Comparison of ENCODE assay signal across 2 cellular contexts in genomic region chr6:48429610-48430009, GRCh38.
TF ChIP-seq lines count a peak whose summit lies in the region.

No MANE protein-coding gene starts in this region.

TF ChIP-seq in HepG2, 621 proteins besides CTCF, POLR2A, EP300 and RAD21 (continues in another document):
- TF ChIP-seq ZNF143 (CRISPR knock-in tag; IDR thresholded peaks at IDR 0.05) = no peak
- TF ChIP-seq HCFC1 (IDR thresholded peaks at IDR 0.05; ENCODE audit: low read depth, low read length) = no peak
- TF ChIP-seq ZNF598 (CRISPR knock-in tag; IDR thresholded peaks at IDR 0.05; ENCODE audit: borderline replicate concordance) = no peak
- TF ChIP-seq ZNF556 (CRISPR knock-in tag; IDR thresholded peaks at IDR 0.05; ENCODE audit: borderline replicate concordance) = no peak
- no peak for TF ChIP-seq ZNF724P (CRISPR knock-in tag; IDR thresholded peaks at IDR 0.05; ENCODE audit: borderline replicate concordance)
- no peak for TF ChIP-seq ZXDC (CRISPR knock-in tag; IDR thresholded peaks at IDR 0.05)
- TF ChIP-seq PAF1 (CRISPR knock-in tag; IDR thresholded peaks at IDR 0.05) = no peak
- no peak for TF ChIP-seq E2F2 (CRISPR knock-in tag; IDR thresholded peaks at IDR 0.05; ENCODE audit: borderline replicate concordance)
- TF ChIP-seq ZBTB44 (CRISPR knock-in tag; IDR thresholded peaks at IDR 0.05) = no peak
- TF ChIP-seq ZSCAN12 (CRISPR knock-in tag; IDR thresholded peaks at IDR 0.05) = no peak
- TF ChIP-seq ZNF674 (CRISPR knock-in tag; IDR thresholded peaks at IDR 0.05; ENCODE audit: low read depth) = no peak
- TF ChIP-seq ARID4A (CRISPR knock-in tag; IDR thresholded peaks at IDR 0.05; ENCODE audit: borderline replicate concordance) = no peak
- TF ChIP-seq AHR (CRISPR knock-in tag; IDR thresholded peaks at IDR 0.05) = no peak

TF ChIP-seq in SK-N-SH treated with all-trans-retinoic acid at 6 μM for 48 hours, 23 proteins besides CTCF, POLR2A, EP300 and RAD21:
- no peak for TF ChIP-seq ISL1 (CRISPR knock-in tag; IDR thresholded peaks at IDR 0.05)
